16 cellular contexts compared by ENCODE assay signal in the genomic region with DNA sequence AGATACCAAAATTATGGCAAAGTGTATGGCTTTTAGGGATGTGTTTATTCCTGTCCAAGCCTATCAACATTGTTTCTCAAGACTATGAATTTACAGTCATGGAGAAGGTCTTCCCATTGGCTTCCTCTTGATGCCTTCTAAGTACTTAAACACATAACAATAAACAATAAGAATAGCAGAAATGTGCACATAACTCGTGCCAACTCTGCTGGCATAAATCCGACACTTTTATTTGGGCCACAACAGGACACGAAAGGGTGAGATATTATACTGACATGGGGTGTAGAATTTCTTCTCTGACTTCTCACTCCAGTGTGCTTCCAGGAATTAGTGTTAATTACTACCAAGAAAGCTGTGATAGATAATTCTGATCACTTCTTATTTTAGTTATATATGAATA.
A peak's percentile ranks its signal among the peaks of the same experiment; 100 is the strongest.
DNase-seq lines count a peak whose midpoint lies in the region; ATAC-seq and TF ChIP-seq lines count a peak whose summit lies in the region.
"Had no signal": no experiment of that assay in that cellular context is flagged by ENCODE, and none has a peak within 500 bp of the region (broad histone marks: within the 10 kb centered on the region; RNA-seq: fewer than 3 reads in every experiment).

No MANE protein-coding gene starts in this region.

- no peaks in the 10 kb centered on the region for H3K4me1 Mint-ChIP-seq in activated naive CD4-positive, alpha-beta T cell treated with anti-CD3 and anti-CD28 coated beads, Interleukin-2, amount 10 ng/mL, durations not matched to agents 7 days and 5 days
- H3K4me1 Mint-ChIP-seq: B cell; CD4-positive, CD25-positive, alpha-beta regulatory T cell had no signal

- TF ChIP-seq CTCF in VCaP (conservative IDR thresholded peaks at IDR 0.05): no peak

- no peaks in the 10 kb centered on the region for H3K36me3 Mint-ChIP-seq in activated naive CD4-positive, alpha-beta T cell treated with anti-CD3 and anti-CD28 coated beads, Interleukin-2, amount 10 ng/mL, durations not matched to agents 7 days and 5 days
- H3K36me3 Mint-ChIP-seq: CD4-positive, CD25-positive, alpha-beta regulatory T cell; CD8-positive, alpha-beta T cell had no signal

- H3K27me3 Mint-ChIP-seq in activated naive CD4-positive, alpha-beta T cell treated with anti-CD3 and anti-CD28 coated beads, Interleukin-2, amount 10 ng/mL, durations not matched to agents 7 days and 5 days: no peaks in the 10 kb centered on the region
- H3K27me3 Mint-ChIP-seq: B cell; CD4-positive, CD25-positive, alpha-beta regulatory T cell had no signal

- no peak overlapping the region for H3K27ac Mint-ChIP-seq in activated naive CD4-positive, alpha-beta T cell treated with anti-CD3 and anti-CD28 coated beads, Interleukin-2, amount 10 ng/mL, durations not matched to agents 7 days and 5 days
- H3K27ac Mint-ChIP-seq: B cell; CD4-positive, CD25-positive, alpha-beta regulatory T cell; CD8-positive, alpha-beta T cell; HFFc6 had no signal

- H3K27ac ChIP-seq in VCaP: peak overlapping the region; percentile 13; the same call in 1 of the 2 replicates
- H3K27ac ChIP-seq: BLaER1, C4-2B had no signal

- no peak overlapping the region for H3K4me3 Mint-ChIP-seq in activated naive CD4-positive, alpha-beta T cell treated with anti-CD3 and anti-CD28 coated beads, Interleukin-2, amount 10 ng/mL, durations not matched to agents 7 days and 5 days
- H3K4me3 Mint-ChIP-seq: B cell; CD4-positive, CD25-positive, alpha-beta regulatory T cell; CD8-positive, alpha-beta T cell; HFFc6 had no signal

- no peaks in the 10 kb centered on the region for H3K9me3 Mint-ChIP-seq in activated naive CD4-positive, alpha-beta T cell treated with anti-CD3 and anti-CD28 coated beads, Interleukin-2, amount 10 ng/mL, durations not matched to agents 7 days and 5 days
- H3K9me3 Mint-ChIP-seq: CD8-positive, alpha-beta T cell; HFFc6 had no signal

- DNase-seq in DMS114 treated with DMSO at 0.1 percent for 48 hours (lab: John Stamatoyannopoulos, UW; ENCODE audit: unreplicated experiment) (peak; percentile 57), NCI-H69 (lab: John Stamatoyannopoulos, UW) (peak; percentile 48), NCI-H1930 (lab: John Stamatoyannopoulos, UW) (no peak)
- no peak for DNase-seq in activated naive CD4-positive, alpha-beta T cell treated with anti-CD3 and anti-CD28 coated beads, Interleukin-2, amount 10 ng/mL, durations not matched to agents 7 days and 5 days
- DNase-seq: CD4-positive, CD25-positive, alpha-beta regulatory T cell; CD8-positive, alpha-beta T cell; DMS 273 treated with DMSO at 0.1 percent for 48 hours; DMS79 treated with DMSO at 0.1 percent for 48 hours; GF-D8; GOT3; HFFc6 had no signal

- no peak for ATAC-seq in HG02763 (IDR thresholded peaks at IDR 0.05; ENCODE audit: unreplicated experiment)
- ATAC-seq: CD8-positive, alpha-beta T cell had no signal

- CTCF ChIA-PET in activated naive CD4-positive, alpha-beta T cell treated with anti-CD3 and anti-CD28 coated beads, Interleukin-2, amount 10 ng/mL, durations not matched to agents 7 days and 5 days (lab: Charles Lee): no interaction called here

Comparison
In these comparisons a context has a peak if more than half of its experiments do, and no peak if none do; other contexts are left out.
1. DNase-seq: peak in DMS114 treated with DMSO at 0.1 percent for 48 hours (single experiment) and NCI-H69 (single experiment); none in NCI-H1930 (0 of 2) and activated naive CD4-positive, alpha-beta T cell treated with anti-CD3 and anti-CD28 coated beads, Interleukin-2, amount 10 ng/mL, durations not matched to agents 7 days and 5 days (single experiment).